Comparison of ENCODE assay signal across 7 cellular contexts in genomic region chr11:2383823-2384722, GRCh38. TPM values are rescaled to one million over a fixed set of nuclear protein-coding genes. Genes with fewer than 3 reads are reported as not detected.
DNase-seq lines count a peak whose midpoint lies in the region; ATAC-seq, FAIRE-seq and TF ChIP-seq lines count a peak whose summit lies in the region.

No MANE protein-coding gene starts in this region.

- no peaks in the 10 kb centered on the region for H3K9me3 Mint-ChIP-seq in activated CD8-positive, alpha-beta T cell treated with anti-CD3 and anti-CD28 coated beads, Interleukin-2, amount 10 ng/mL, durations not matched to agents 7 days and 5 days (ENCODE audit: insufficient read depth)

- peak; percentile 38 for DNase-seq in activated CD8-positive, alpha-beta T cell treated with anti-CD3 and anti-CD28 coated beads, Interleukin-2, amount 10 ng/mL, durations not matched to agents 7 days and 5 days
- no peak for DNase-seq in thyroid gland
- DNase-seq in urothelium cell line (ENCODE audit: low spot score): no peak
- no peak for DNase-seq in NK-92 (lab: John Stamatoyannopoulos, UW; ENCODE audit: unreplicated experiment)

- peaks cover 63% of the 10 kb centered on the region for H3K4me1 Mint-ChIP-seq in activated CD8-positive, alpha-beta T cell treated with anti-CD3 and anti-CD28 coated beads, Interleukin-2, amount 10 ng/mL, durations not matched to agents 7 days and 5 days (ENCODE audit: low read depth)

- WGBS in thyroid gland, 2 donors: 51 to 71% methylated on average over 4 to 19 of the region's 32 CpGs

- H3K27ac ChIP-seq in layer of hippocampus (ENCODE audit: low read depth, low read length): peak overlapping the region; percentile 86
- H3K27ac ChIP-seq in thyroid gland: peak overlapping the region; percentile 51 to 97 (median 66)

- peaks cover 61 to 80% of the 10 kb centered on the region in 2 donors for H3K4me1 ChIP-seq in thyroid gland

- H3K36me3 Mint-ChIP-seq in activated CD8-positive, alpha-beta T cell treated with anti-CD3 and anti-CD28 coated beads, Interleukin-2, amount 10 ng/mL, durations not matched to agents 7 days and 5 days (ENCODE audit: low read depth): peaks cover 16% of the 10 kb centered on the region

- TF ChIP-seq POLR2A in thyroid gland (IDR thresholded peaks at IDR 0.05): no peak

- H3K27me3 ChIP-seq in layer of hippocampus (ENCODE audit: control insufficient read depth, insufficient read depth, low read length) (no peaks in the 10 kb centered on the region), thyroid gland (no peaks in the 10 kb centered on the region)

- FAIRE-seq in urothelium cell line (lab: Jason Lieb, UNC): no peak

- no peak overlapping the region for H3K4me3 ChIP-seq in thyroid gland (replicated peaks in 1 of 3)

- CTCF ChIA-PET in activated CD8-positive, alpha-beta T cell treated with anti-CD3 and anti-CD28 coated beads, Interleukin-2, amount 10 ng/mL, durations not matched to agents 7 days and 5 days (lab: Charles Lee): interaction anchor here (0.9 kb wide), 1 partner anchor 79 kb away, joined by 3 read pairs; no protein-coding TSS in a partner anchor

- POLR2A ChIA-PET in activated CD8-positive, alpha-beta T cell treated with anti-CD3 and anti-CD28 coated beads, Interleukin-2, amount 10 ng/mL, durations not matched to agents 7 days and 5 days (lab: Charles Lee): no interaction called here

- no peaks in the 10 kb centered on the region for H3K9me3 ChIP-seq in thyroid gland

- H3K27ac Mint-ChIP-seq in activated CD8-positive, alpha-beta T cell treated with anti-CD3 and anti-CD28 coated beads, Interleukin-2, amount 10 ng/mL, durations not matched to agents 7 days and 5 days: peak overlapping the region; percentile 65

- TF ChIP-seq CTCF in thyroid gland (IDR thresholded peaks at IDR 0.05): no peak

- ATAC-seq in HG02798 (IDR thresholded peaks at IDR 0.05; ENCODE audit: poor library complexity, unreplicated experiment) (peak; percentile 29), GM18873 (IDR thresholded peaks at IDR 0.05; ENCODE audit: low FRiP score, unreplicated experiment) (no peak)
- no peak for ATAC-seq in activated CD8-positive, alpha-beta T cell treated with anti-CD3 and anti-CD28 coated beads, Interleukin-2, amount 10 ng/mL, durations not matched to agents 7 days and 5 days

- intact Hi-C loops in thyroid gland (cut with DNase I): no loop called here

- H3K36me3 ChIP-seq in thyroid gland: no peaks in the 10 kb centered on the region

- no peaks in the 10 kb centered on the region for H3K27me3 Mint-ChIP-seq in activated CD8-positive, alpha-beta T cell treated with anti-CD3 and anti-CD28 coated beads, Interleukin-2, amount 10 ng/mL, durations not matched to agents 7 days and 5 days (ENCODE audit: low read depth)

- H3K4me3 Mint-ChIP-seq in activated CD8-positive, alpha-beta T cell treated with anti-CD3 and anti-CD28 coated beads, Interleukin-2, amount 10 ng/mL, durations not matched to agents 7 days and 5 days: no peak overlapping the region

RNA-seq across cellular contexts. Expression of gene CD81, which starts 7.0 kb away (rescaled TPM):
- total RNA-seq in activated CD8-positive, alpha-beta T cell treated with anti-CD3 and anti-CD28 coated beads, Interleukin-2, amount 10 ng/mL, durations not matched to agents 7 days and 5 days: 100 to 1,000 TPM; 142 to 145 TPM
- total RNA-seq in thyroid gland: 100 to 1,000 TPM; 264 to 370 (median 298) TPM

RNA-seq across cellular contexts. Expression of gene TSSC4, which starts 16.5 kb away (rescaled TPM):
- 10 to 100 TPM; 45.3 to 49.4 TPM for total RNA-seq in activated CD8-positive, alpha-beta T cell treated with anti-CD3 and anti-CD28 coated beads, Interleukin-2, amount 10 ng/mL, durations not matched to agents 7 days and 5 days
- 10 to 100 TPM; 37.5 to 62.3 (median 45.1) TPM for total RNA-seq in thyroid gland
